8 cellular contexts compared by ENCODE assay signal in the genomic region with DNA sequence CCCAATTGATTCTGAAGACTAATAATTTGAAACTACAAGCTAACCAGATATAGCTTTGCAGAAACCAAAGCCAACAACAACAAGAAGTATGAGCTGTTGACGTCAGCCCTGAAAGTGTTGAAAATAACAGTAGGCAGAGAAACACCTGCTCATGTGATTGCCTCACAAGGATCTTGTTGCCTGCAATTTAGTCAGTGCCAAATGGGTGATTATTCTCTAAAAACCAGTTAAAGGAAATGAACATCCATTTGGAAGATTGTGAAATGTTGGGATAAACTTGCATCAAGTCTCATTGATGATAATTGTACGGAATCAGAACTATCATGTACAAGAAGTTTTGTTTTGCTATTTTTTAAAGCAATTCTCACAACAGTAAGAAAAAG. TPM values are rescaled to one million over a fixed set of nuclear protein-coding genes. Genes with fewer than 3 reads are reported as not detected.
DNase-seq lines count a peak whose midpoint lies in the region; ATAC-seq, FAIRE-seq and TF ChIP-seq lines count a peak whose summit lies in the region.

No MANE protein-coding gene starts in this region.

- TF ChIP-seq CTCF in GM10266 (IDR thresholded peaks at IDR 0.05; ENCODE audit: control insufficient read depth, insufficient read depth, low read depth, missing control alignments) (no peak), GM12878 (IDR thresholded peaks at IDR 0.05 in 2 of 3, conservative IDR thresholded peaks at IDR 0.05 in 1 of 3; ENCODE audit: control insufficient read depth in 2 of 3, extremely low read depth in 1 of 3, insufficient read depth in 1 of 3, low read depth in 3 of 3, low read length in 3 of 3) (no peak)

- no TSS peak for BruUV-seq in GM12878 (replicated peaks; lab: Mats Ljungman, UMichigan)

- H3K36me3 ChIP-seq in GM12878 (ENCODE audit: control insufficient read depth in 2 of 2, insufficient read depth in 2 of 2, low read length in 1 of 2) (no peaks in the 10 kb centered on the region; a peak in 1 of 4 replicates), small intestine (ENCODE audit: control insufficient read depth in 2 of 2, insufficient read depth in 2 of 2, low read length in 2 of 2) (no peaks in the 10 kb centered on the region)

- ATAC-seq in GM19452 (IDR thresholded peaks at IDR 0.05; ENCODE audit: unreplicated experiment) (peak; percentile 32), HG03460 (IDR thresholded peaks at IDR 0.05; ENCODE audit: unreplicated experiment) (peak; percentile 40), GM12878 (peak; percentile 42)

- POLR2A ChIA-PET in GM12878 (lab: Charles Lee) = interaction anchor here (0.6 to 7.6 kb wide), 14 partner anchors 9 to 114 kb away, joined by 3 to 90 read pairs (median 8); no protein-coding TSS in a partner anchor

- TF ChIP-seq EP300 in GM12878 (IDR thresholded peaks at IDR 0.05; ENCODE audit: borderline replicate concordance in 1 of 2, control insufficient read depth in 1 of 2, low read depth in 2 of 2, low read length in 2 of 2) = peak; percentile 74 to 83; a peak in 3 of 4 replicates

- peak overlapping the region; percentile 98 for H3K27ac ChIP-seq in GM12878 (ENCODE audit: control insufficient read depth, insufficient read depth)
- peak overlapping the region; percentile 89 to 97 for H3K27ac ChIP-seq in small intestine (ENCODE audit: low read depth in 1 of 2, low read length in 1 of 2)

- H3K9ac ChIP-seq in GM12878 (ENCODE audit: control insufficient read depth, insufficient read depth, low read length) = peak overlapping the region; percentile 99

- CTCF ChIA-PET in GM12878 (lab: Yijun Ruan, JAX) = interaction anchor here (0.8 to 14.2 kb wide), 9 partner anchors 10 to 109 kb away, joined by 3 to 208 read pairs (median 7); partner anchors contain the start of gene ERMN

- SMC1A ChIA-PET in GM12878 (lab: Charles Lee; ENCODE audit: uncharacterized antibody, unreplicated experiment) = interaction anchor here (0.9 to 12.6 kb wide), 17 partner anchors 11 to 138 kb away, joined by 3 to 218 read pairs (median 12); partner anchors contain the start of gene ERMN

- H3K27me3 ChIP-seq in GM12878 (replicated peaks in 1 of 2; ENCODE audit: control insufficient read depth in 2 of 2, insufficient read depth in 2 of 2, low read length in 1 of 2) (no peaks in the 10 kb centered on the region), small intestine (ENCODE audit: control insufficient read depth in 2 of 2, insufficient read depth in 2 of 2, low read length in 2 of 2) (no peaks in the 10 kb centered on the region)

- intact Hi-C loops in GM12878 (cut with micrococcal nuclease; ENCODE audit: unreplicated experiment) = loop anchor here (1.0 to 5.0 kb wide), 4 partner anchors 28 to 114 kb away; no protein-coding TSS in a partner anchor

- no peak overlapping the region for H2AFZ ChIP-seq in GM12878 (ENCODE audit: control insufficient read depth, low read depth, low read length)

- WGBS in GM12878 (ENCODE audit: insufficient coverage, insufficient replicate concordance, low lambda C conversion rate, missing lambda C conversion rate) = 3% methylated on average over 2 of the region's 2 CpGs
- 28 to 36% (median 30%) methylated on average over 2 of the region's 2 CpGs for WGBS in small intestine, 3 donors

- RAD21 ChIA-PET in GM12878 (lab: Charles Lee; ENCODE audit: unreplicated experiment) = interaction anchor here (0.6 to 7.8 kb wide), 24 partner anchors 10 to 138 kb away, joined by 3 to 125 read pairs (median 8); partner anchors contain the start of gene ERMN

- H3K4me1 ChIP-seq in GM12878 (ENCODE audit: control insufficient read depth, insufficient read depth, low read length) (peaks cover 8% of the 10 kb centered on the region; the same call in 1 of the 2 replicates), small intestine (ENCODE audit: control insufficient read depth in 2 of 2, insufficient read depth in 1 of 2, low read depth in 1 of 2, low read length in 1 of 2) (peaks cover 0 to 3% of the 10 kb centered on the region in 2 donors)

- H4K20me1 ChIP-seq in GM12878 (ENCODE audit: control insufficient read depth, insufficient read depth) = no peaks in the 10 kb centered on the region

- in situ Hi-C loops in GM12878 (cut with MboI) = no loop called here

- TF ChIP-seq POLR2A in GM12878 (IDR thresholded peaks at IDR 0.05; ENCODE audit: low read depth, low read length) = no peak

- peak overlapping the region; percentile 90 for H3K4me2 ChIP-seq in GM12878 (ENCODE audit: control insufficient read depth, insufficient read depth)

- H3K4me3 ChIP-seq in GM12878 (peak overlapping the region; percentile 90), small intestine (ENCODE audit: low read depth in 1 of 2, low read length in 2 of 2) (peak overlapping the region; percentile 31 to 60)

- no peak for TF ChIP-seq RAD21 in GM12878 (IDR thresholded peaks at IDR 0.05; ENCODE audit: insufficient read depth, low read depth, low read length)

- peaks cover 98% of the 10 kb centered on the region for H3K79me2 ChIP-seq in GM12878 (ENCODE audit: control insufficient read depth, insufficient read depth, low read length)

- DNase-seq in GM10266 (ENCODE audit: extremely low spot score) (peak; percentile 30), GM12878 (ENCODE audit: low read depth, low spot score) (no peak), small intestine (peak; percentile 46), glomerular visceral epithelial cell (ENCODE audit: extremely low spot score) (no peak), RKO (ENCODE audit: low spot score) (no peak), iPS-NIHi11 (ENCODE audit: low spot score) (no peak)

- FAIRE-seq in GM12878 (lab: Jason Lieb, UNC) = peak; percentile 49
- FAIRE-seq in small intestine (lab: Jason Lieb, UNC) = no peak

- H3K9me3 ChIP-seq in GM12878 (replicated peaks; ENCODE audit: control insufficient read depth, insufficient read depth, low read length) = no peaks in the 10 kb centered on the region
- no peaks in the 10 kb centered on the region for H3K9me3 ChIP-seq in small intestine (ENCODE audit: control insufficient read depth, low read depth)

TF ChIP-seq in GM12878, 131 proteins besides CTCF, POLR2A, EP300 and RAD21 (continues in another document):
- TF ChIP-seq ASH2L (IDR thresholded peaks at IDR 0.05; ENCODE audit: borderline replicate concordance, low read depth) (no peak), KLF5 (IDR thresholded peaks at IDR 0.05; ENCODE audit: partially characterized antibody) (no peak), WRNIP1 (IDR thresholded peaks at IDR 0.05; ENCODE audit: borderline replicate concordance, low read depth, low read length) (no peak), MTA2 (IDR thresholded peaks at IDR 0.05; ENCODE audit: low read depth) (no peak; the same call in 1 of the 2 replicates), RUNX3 (IDR thresholded peaks at IDR 0.05; ENCODE audit: low read length) (peak; percentile 76), HCFC1 (IDR thresholded peaks at IDR 0.05; ENCODE audit: low read length) (no peak), NR2C2 (IDR thresholded peaks at IDR 0.05; ENCODE audit: borderline replicate concordance, control insufficient read depth, insufficient read length, low read depth) (no peak), SUZ12 (IDR thresholded peaks at IDR 0.05; ENCODE audit: unreplicated experiment) (no peak), RB1 (IDR thresholded peaks at IDR 0.05; ENCODE audit: borderline replicate concordance) (no peak), E2F8 (IDR thresholded peaks at IDR 0.05; ENCODE audit: low read depth, partially characterized antibody) (peak; percentile 19), CHD2 (IDR thresholded peaks at IDR 0.05; ENCODE audit: borderline replicate concordance, low read depth, low read length) (peak; percentile 62; the same call in 1 of the 2 replicates)

RNA-seq across cellular contexts. Expression of gene CYTIP, which starts 2.8 kb away (rescaled TPM):
- total RNA-seq in GM12878 (2013; cell fraction: nucleolus; rRNA removed) = 245 and 264 TPM in 2 replicates
- total RNA-seq in GM12878 (2014; rRNA removed) = 73.6 and 74.4 TPM in 2 replicates
- total RNA-seq in GM12878 (2014; rRNA removed; fragmentation: Illumina TruSeq; extraction: Trizol) = 94.2 and 97.1 TPM in 2 replicates
- total RNA-seq in GM12878 (2021) = 63.7 and 64.9 TPM in 2 replicates
- polyA plus RNA-seq in GM12878 (2011; ENCODE audit: low read depth) = 86.9 TPM
- 178 and 213 TPM in 2 replicates for polyA plus RNA-seq in GM12878 (2011; rRNA removed)
- polyA plus RNA-seq in GM12878 (2011; cell fraction: cytosol; rRNA removed) = 88.3 and 124 TPM in 2 replicates
- polyA plus RNA-seq in GM12878 (2011; cell fraction: nucleus; rRNA removed) = 57.7 and 73.8 TPM in 2 replicates
- polyA plus RNA-seq in GM12878 (2012) = 92.3 and 147 TPM in 2 replicates
- 71.4 and 99.2 TPM in 2 replicates for polyA plus RNA-seq in GM12878 (2014; fragmentation: Illumina TruSeq; extraction: Trizol)
- polyA plus RNA-seq in GM12878 (2014; fragmentation: Nextera tagmentation; extraction: Ambion mirVana) = 10 to 100 TPM; 71.6 to 75.4 TPM
- polyA plus RNA-seq in GM12878 (2014; rRNA removed) = 51.2 and 55.1 TPM in 2 replicates
- polyA plus RNA-seq in GM12878 (2016; fragmentation: Nextera tagmentation; extraction: Ambion mirVana) = 10 to 100 TPM; 73.2 to 76.5 TPM
- polyA minus RNA-seq in GM12878 (2011; rRNA and poly(A)+ RNA removed) = 173 and 213 TPM in 2 replicates
- polyA minus RNA-seq in GM12878 (2011; cell fraction: cytosol; rRNA and poly(A)+ RNA removed) = 103 TPM in 2 replicates
- 449 and 546 TPM in 2 replicates for polyA minus RNA-seq in GM12878 (2011; cell fraction: nucleus; rRNA and poly(A)+ RNA removed)
- polyA plus RNA-seq in small intestine = 10 to 100 TPM in 2 of 3 donors, 1 to 10 TPM in 1; 9.4 to 19.8 (median 15.7) TPM

Comparison
In these comparisons a context has a peak if more than half of its experiments do, and no peak if none do; other contexts are left out.
1. DNase-seq: peak in GM10266 (single experiment) and small intestine (single experiment); none in GM12878 (single experiment), glomerular visceral epithelial cell (single experiment), RKO (single experiment) and iPS-NIHi11 (single experiment).
2. Peak in every context shown above with its lines, with median percentiles within 50 percentile points of each other: ATAC-seq.